Comparison of ENCODE assay signal across 12 cellular contexts in genomic region chr9:93520523-93520922, GRCh38.
DNase-seq lines count a peak whose midpoint lies in the region; ATAC-seq and TF ChIP-seq lines count a peak whose summit lies in the region.
"Had no signal": no experiment of that assay in that cellular context is flagged by ENCODE, and none has a peak within 500 bp of the region (broad histone marks: within the 10 kb centered on the region; RNA-seq: fewer than 3 reads in every experiment).

No MANE protein-coding gene starts in this region.

- H3K4me3 ChIP-seq in AG10803 (ENCODE audit: low read length) (no peak overlapping the region), fibroblast of pulmonary artery (replicated peaks; ENCODE audit: low read depth, low read length) (no peak overlapping the region)

- POLR2A ChIA-PET in GM10248 (lab: Yijun Ruan, JAX), result no interaction called here

- no peak for ATAC-seq in GM21825 (IDR thresholded peaks at IDR 0.05; ENCODE audit: unreplicated experiment)
- no peak for ATAC-seq in GM21786 (IDR thresholded peaks at IDR 0.05; ENCODE audit: unreplicated experiment)

- 0 out of 2 replicates have a peak, but pooled peaks have one; percentile 14 for TF ChIP-seq CTCF in AG10803 (conservative IDR thresholded peaks at IDR 0.05; ENCODE audit: low read length)
- peak; percentile 18 for TF ChIP-seq CTCF in GM10248 (IDR thresholded peaks at IDR 0.05; ENCODE audit: control extremely low read depth, extremely low read depth, low read depth, missing control alignments)
- peak; percentile 2 for TF ChIP-seq CTCF in fibroblast of pulmonary artery (IDR thresholded peaks at IDR 0.05; ENCODE audit: low read length, missing control alignments)

- peak; percentile 5 for DNase-seq in AG10803 (ENCODE audit: low read depth)
- no peak for DNase-seq in GM10248 (ENCODE audit: extremely low spot score)
- peak; percentile 36 for DNase-seq in RKO (ENCODE audit: low spot score)
- DNase-seq in fibroblast of pulmonary artery (ENCODE audit: low read depth), result no peak
- no peak for DNase-seq in NCI-H526 (lab: John Stamatoyannopoulos, UW)
- no peak for DNase-seq in activated naive CD4-positive, alpha-beta T cell (lab: John Stamatoyannopoulos, UW)
- DNase-seq: activated CD4-positive, CD25-positive, alpha-beta regulatory T cell treated with anti-CD3 and anti-CD28 coated beads, Interleukin-2, amount 50 U/mL, for 72 hours; anterior cingulate cortex; H7; islet precursor cell had no signal

- CTCF ChIA-PET in GM10248 (lab: Yijun Ruan, JAX), result no interaction called here

Comparison
In these comparisons a context has a peak if more than half of its experiments do, and no peak if none do; other contexts are left out.
1. DNase-seq: peak in AG10803 (single experiment) and RKO (single experiment); none in GM10248 (single experiment), fibroblast of pulmonary artery (single experiment), NCI-H526 (0 of 2) and activated naive CD4-positive, alpha-beta T cell (0 of 4).
2. Peak in every context shown above with its lines, with median percentiles within 50 percentile points of each other: CTCF ChIP-seq.